ENCODE assay signal across 12 cellular contexts in genomic region chr17:40645932-40646331, GRCh38. TPM values are rescaled to one million over a fixed set of nuclear protein-coding genes. Genes with fewer than 3 reads are reported as not detected.
DNase-seq lines count a peak whose midpoint lies in the region; ATAC-seq and TF ChIP-seq lines count a peak whose summit lies in the region.
"Had no signal": no experiment of that assay in that cellular context is flagged by ENCODE, and none has a peak within 500 bp of the region (broad histone marks: within the 10 kb centered on the region; RNA-seq: fewer than 3 reads in every experiment).

No MANE protein-coding gene starts in this region.

- H3K27ac ChIP-seq in OCI-LY3 (ENCODE audit: low read length), result no peak overlapping the region
- H3K27ac ChIP-seq in psoas muscle, result no peak overlapping the region

- H3K4me1 Mint-ChIP-seq in T-helper 1 cell treated with Interleukin-12 subunit alpha and Interleukin-12 subunit beta and Interleukin-4 antibody, amounts not matched to agents 30 μg/mL and 1 μg/mL, for 36 hours (ENCODE audit: low read depth), result peaks cover 39% of the 10 kb centered on the region

- H3K4me3 Mint-ChIP-seq in T-helper 1 cell treated with Interleukin-12 subunit alpha and Interleukin-12 subunit beta and Interleukin-4 antibody, amounts not matched to agents 30 μg/mL and 1 μg/mL, for 36 hours, result peak overlapping the region; percentile 7

- peaks cover 3% of the 10 kb centered on the region for H4K20me1 ChIP-seq in OCI-LY3 (ENCODE audit: insufficient read depth, low read length)

- peak overlapping the region; percentile 93; the same call in 1 of the 2 replicates for H3K9ac ChIP-seq in OCI-LY3 (ENCODE audit: low read length)

- H3K9me3 Mint-ChIP-seq in T-helper 1 cell treated with Interleukin-12 subunit alpha and Interleukin-12 subunit beta and Interleukin-4 antibody, amounts not matched to agents 30 μg/mL and 1 μg/mL, for 36 hours, result no peaks in the 10 kb centered on the region

- H3K27me3 ChIP-seq in OCI-LY3 (ENCODE audit: low read depth, low read length) (no peaks in the 10 kb centered on the region), psoas muscle (ENCODE audit: insufficient read depth in 3 of 3, low read length in 2 of 3) (no peaks in the 10 kb centered on the region)

- no peak overlapping the region for H2AFZ ChIP-seq in OCI-LY3 (ENCODE audit: low read depth, low read length)

- no peaks in the 10 kb centered on the region for H3K27me3 Mint-ChIP-seq in T-helper 1 cell treated with Interleukin-12 subunit alpha and Interleukin-12 subunit beta and Interleukin-4 antibody, amounts not matched to agents 30 μg/mL and 1 μg/mL, for 36 hours (ENCODE audit: low read depth)

- ATAC-seq in psoas muscle, result no peak
- ATAC-seq: left cardiac atrium had no signal

- H3K79me2 ChIP-seq in OCI-LY3 (ENCODE audit: low read length), result peaks cover 53% of the 10 kb centered on the region

- H3K27ac Mint-ChIP-seq in T-helper 1 cell treated with Interleukin-12 subunit alpha and Interleukin-12 subunit beta and Interleukin-4 antibody, amounts not matched to agents 30 μg/mL and 1 μg/mL, for 36 hours, result no peak overlapping the region

- H3K36me3 Mint-ChIP-seq in T-helper 1 cell treated with Interleukin-12 subunit alpha and Interleukin-12 subunit beta and Interleukin-4 antibody, amounts not matched to agents 30 μg/mL and 1 μg/mL, for 36 hours (ENCODE audit: low read depth), result peaks cover 30% of the 10 kb centered on the region

- 33 to 47% (median 45%) methylated on average over 2 of the region's 2 CpGs for WGBS in psoas muscle, 3 donors

- H3K9me3 ChIP-seq in OCI-LY3 (ENCODE audit: insufficient read depth, low read length) (no peaks in the 10 kb centered on the region), psoas muscle (no peaks in the 10 kb centered on the region)

- H3K36me3 ChIP-seq in OCI-LY3 (replicated peaks; ENCODE audit: low read depth, low read length), result peaks cover 41% of the 10 kb centered on the region
- peaks cover 0 to 48% of the 10 kb centered on the region in 2 donors for H3K36me3 ChIP-seq in psoas muscle (ENCODE audit: insufficient read depth in 1 of 2, low read depth in 1 of 2)

- peaks cover 23% of the 10 kb centered on the region for H3K4me1 ChIP-seq in OCI-LY3 (ENCODE audit: low read length)
- peaks cover 20% of the 10 kb centered on the region for H3K4me1 ChIP-seq in psoas muscle

- DNase-seq in T-helper 1 cell (no peak), epithelial cell of proximal tubule (ENCODE audit: low read depth) (no peak), psoas muscle (no peak), NCI-H2196 (lab: John Stamatoyannopoulos, UW; ENCODE audit: unreplicated experiment) (no peak), kidney tubule cell (ENCODE audit: low spot score) (no peak)
- DNase-seq in activated effector memory CD4-positive, alpha-beta T cell treated with anti-CD3 and anti-CD28 coated beads, Interleukin-2, amount 50 U/mL, for 16 hours, result no peak
- DNase-seq: 8988T, left cardiac atrium, NCI-H1694 had no signal

- H3K4me2 ChIP-seq in OCI-LY3 (ENCODE audit: low read length), result peak overlapping the region; percentile 97

- H3K4me3 ChIP-seq in OCI-LY3 (ENCODE audit: low read length) (no peak overlapping the region), epithelial cell of proximal tubule (ENCODE audit: low read depth, low read length) (peak overlapping the region; percentile 96), psoas muscle (peak overlapping the region; percentile 95)

- intact Hi-C loops in psoas muscle (cut with DNase I), result no loop called here

- TF ChIP-seq CTCF in OCI-LY3 (IDR thresholded peaks at IDR 0.05; ENCODE audit: low read depth, low read length), result no peak
- no peak for TF ChIP-seq CTCF in epithelial cell of proximal tubule (conservative IDR thresholded peaks at IDR 0.05; ENCODE audit: low read depth, low read length)
- no peak for TF ChIP-seq CTCF in psoas muscle (IDR thresholded peaks at IDR 0.05)

RNA-seq across cellular contexts. Expression of gene SMARCE1, which starts 1.7 kb away (rescaled TPM):
- total RNA-seq in epithelial cell of proximal tubule, result 118 and 123 TPM in 2 replicates
- 10 to 100 TPM; 49.6 to 64.7 (median 61.6) TPM for total RNA-seq in psoas muscle
- polyA plus RNA-seq in psoas muscle, result 10 to 100 TPM; 55.6 to 59.9 (median 55.9) TPM

RNA-seq across cellular contexts. Expression of gene KRT222, which starts 19.0 kb away (rescaled TPM):
- not detected in 2 replicates for total RNA-seq in epithelial cell of proximal tubule
- under 1 TPM in 1 of 4 donors, not detected in 3; 0.32 TPM for total RNA-seq in psoas muscle
- under 1 TPM; 0.08 to 0.37 (median 0.09) TPM for polyA plus RNA-seq in psoas muscle
- total RNA-seq: G401 had no signal

RNA-seq across cellular contexts. Expression of gene KRT24, which starts 57.6 kb away (rescaled TPM):
- not detected in 2 replicates for total RNA-seq in epithelial cell of proximal tubule
- total RNA-seq in psoas muscle, result not detected
- not detected for polyA plus RNA-seq in psoas muscle
- total RNA-seq: G401, left cardiac atrium had no signal
